Comparison of ENCODE assay signal across 19 cellular contexts in genomic region chr5:80760178-80760577, GRCh38.
DNase-seq lines count a peak whose midpoint lies in the region; ATAC-seq and TF ChIP-seq lines count a peak whose summit lies in the region.
"Had no signal": no experiment of that assay in that cellular context is flagged by ENCODE, and none has a peak within 500 bp of the region (broad histone marks: within the 10 kb centered on the region; RNA-seq: fewer than 3 reads in every experiment).

No MANE protein-coding gene starts in this region.

- peaks cover 73% of the 10 kb centered on the region for H3K36me3 Mint-ChIP-seq in activated T-cell treated with anti-CD3 and anti-CD28 coated beads, Interleukin-2, amount 50 U/mL, for 24 hours (ENCODE audit: low read depth)
- peaks cover 8 to 30% (median 21%) of the 10 kb centered on the region in 3 donors for H3K36me3 Mint-ChIP-seq in CD8-positive, alpha-beta memory T cell
- H3K36me3 Mint-ChIP-seq in activated CD4-positive, alpha-beta memory T cell treated with anti-CD3 and anti-CD28 coated beads, Interleukin-2, amount 10 ng/mL, durations not matched to agents 7 days and 5 days (ENCODE audit: low read depth) = peaks cover 48% of the 10 kb centered on the region
- H3K36me3 Mint-ChIP-seq in nephron progenitor cell (ENCODE audit: low read depth) (peaks cover 16% of the 10 kb centered on the region), progenitor cell of endocrine pancreas (ENCODE audit: insufficient read depth) (peaks cover 4% of the 10 kb centered on the region)

- ATAC-seq in GM21737 (IDR thresholded peaks at IDR 0.05; ENCODE audit: unreplicated experiment) (no peak), GM18868 (IDR thresholded peaks at IDR 0.05; ENCODE audit: unreplicated experiment) (no peak)
- ATAC-seq: A549 had no signal

- no peaks in the 10 kb centered on the region for H3K9me3 ChIP-seq in CD8-positive, alpha-beta memory T cell (ENCODE audit: low read length)
- H3K9me3 ChIP-seq: A549, MG63 had no signal

- POLR2A ChIA-PET in CD8-positive, alpha-beta memory T cell (lab: Charles Lee) = no interaction called here
- POLR2A ChIA-PET in activated CD4-positive, alpha-beta memory T cell treated with anti-CD3 and anti-CD28 coated beads, Interleukin-2, amount 10 ng/mL, durations not matched to agents 7 days and 5 days (lab: Charles Lee) = no interaction called here

- no peak overlapping the region for H3K4me3 ChIP-seq in CD8-positive, alpha-beta memory T cell (ENCODE audit: low read length)
- H3K4me3 ChIP-seq: A549, MG63, PC-9 had no signal

- peaks cover 30% of the 10 kb centered on the region for H3K4me1 ChIP-seq in CD8-positive, alpha-beta memory T cell (ENCODE audit: insufficient read depth, low read length)
- H3K4me1 ChIP-seq: A549 had no signal

- H3K9me3 Mint-ChIP-seq in activated T-cell treated with anti-CD3 and anti-CD28 coated beads, Interleukin-2, amount 50 U/mL, for 24 hours = no peaks in the 10 kb centered on the region
- H3K9me3 Mint-ChIP-seq in CD8-positive, alpha-beta memory T cell = no peaks in the 10 kb centered on the region
- no peaks in the 10 kb centered on the region for H3K9me3 Mint-ChIP-seq in activated CD4-positive, alpha-beta memory T cell treated with anti-CD3 and anti-CD28 coated beads, Interleukin-2, amount 10 ng/mL, durations not matched to agents 7 days and 5 days
- H3K9me3 Mint-ChIP-seq in nephron progenitor cell = no peaks in the 10 kb centered on the region
- H3K9me3 Mint-ChIP-seq in progenitor cell of endocrine pancreas (ENCODE audit: low read depth) = no peaks in the 10 kb centered on the region

- no peak overlapping the region for H3K4me3 Mint-ChIP-seq in activated T-cell treated with anti-CD3 and anti-CD28 coated beads, Interleukin-2, amount 50 U/mL, for 24 hours
- H3K4me3 Mint-ChIP-seq in CD8-positive, alpha-beta memory T cell = peak overlapping the region in 3 of 7 donors; percentile 2 to 46 (median 33)
- peak overlapping the region; percentile 6 for H3K4me3 Mint-ChIP-seq in activated CD4-positive, alpha-beta memory T cell treated with anti-CD3 and anti-CD28 coated beads, Interleukin-2, amount 10 ng/mL, durations not matched to agents 7 days and 5 days
- H3K4me3 Mint-ChIP-seq in nephron progenitor cell = no peak overlapping the region
- H3K4me3 Mint-ChIP-seq in progenitor cell of endocrine pancreas (ENCODE audit: low read depth) = no peak overlapping the region

- H3K27me3 Mint-ChIP-seq in activated T-cell treated with anti-CD3 and anti-CD28 coated beads, Interleukin-2, amount 50 U/mL, for 24 hours = no peaks in the 10 kb centered on the region
- H3K27me3 Mint-ChIP-seq in CD8-positive, alpha-beta memory T cell = peaks cover 0 to 1% of the 10 kb centered on the region in 2 donors
- H3K27me3 Mint-ChIP-seq in activated CD4-positive, alpha-beta memory T cell treated with anti-CD3 and anti-CD28 coated beads, Interleukin-2, amount 10 ng/mL, durations not matched to agents 7 days and 5 days = no peaks in the 10 kb centered on the region
- no peaks in the 10 kb centered on the region for H3K27me3 Mint-ChIP-seq in nephron progenitor cell (ENCODE audit: low read depth, poor library complexity)
- H3K27me3 Mint-ChIP-seq in progenitor cell of endocrine pancreas = no peaks in the 10 kb centered on the region

- H3K4me1 Mint-ChIP-seq in activated T-cell treated with anti-CD3 and anti-CD28 coated beads, Interleukin-2, amount 50 U/mL, for 24 hours (ENCODE audit: low read depth) = peaks cover 72% of the 10 kb centered on the region
- peaks cover 52 to 73% (median 63%) of the 10 kb centered on the region in 3 donors for H3K4me1 Mint-ChIP-seq in CD8-positive, alpha-beta memory T cell
- peaks cover 66% of the 10 kb centered on the region for H3K4me1 Mint-ChIP-seq in activated CD4-positive, alpha-beta memory T cell treated with anti-CD3 and anti-CD28 coated beads, Interleukin-2, amount 10 ng/mL, durations not matched to agents 7 days and 5 days
- H3K4me1 Mint-ChIP-seq in nephron progenitor cell (peaks cover 6% of the 10 kb centered on the region), progenitor cell of endocrine pancreas (ENCODE audit: low read depth) (no peaks in the 10 kb centered on the region)

- no peaks in the 10 kb centered on the region for H3K27me3 ChIP-seq in CD8-positive, alpha-beta memory T cell (ENCODE audit: insufficient read depth, low read length, poor library complexity, severe bottlenecking)
- H3K27me3 ChIP-seq: MG63 had no signal

- no peak overlapping the region for H3K27ac ChIP-seq in CD8-positive, alpha-beta memory T cell (ENCODE audit: low read depth, low read length)
- H3K27ac ChIP-seq: A549, C4-2B, PC-9 had no signal

- no peak for DNase-seq in activated T-cell treated with anti-CD3 and anti-CD28 coated beads, Interleukin-2, amount 50 U/mL, for 24 hours
- DNase-seq in activated T-cell treated with anti-CD3 and anti-CD28 coated beads, Interleukin-2, amount 50 U/mL, for 1 hour = no peak
- DNase-seq in CD8-positive, alpha-beta memory T cell = no peak
- peak; percentile 24 for DNase-seq in activated CD4-positive, alpha-beta memory T cell treated with anti-CD3 and anti-CD28 coated beads, Interleukin-2, amount 10 ng/mL, durations not matched to agents 7 days and 5 days
- DNase-seq in nephron progenitor cell (no peak), progenitor cell of endocrine pancreas (ENCODE audit: low spot score, unreplicated experiment) (no peak)
- DNase-seq: GF-D8, H7, KG1, MG63, NCI-H1105, NCI-H1694 treated with DMSO at 0.1 percent for 48 hours, NCI-H446, NCI-H748 treated with DMSO at 0.1 percent for 48 hours, PC-9 had no signal

- TF ChIP-seq CTCF in nephron progenitor cell (IDR thresholded peaks at IDR 0.05) = no peak
- no peak for TF ChIP-seq CTCF in progenitor cell of endocrine pancreas (IDR thresholded peaks at IDR 0.05; ENCODE audit: unreplicated experiment)

- CTCF ChIA-PET in CD8-positive, alpha-beta memory T cell (lab: Charles Lee) = no interaction called here
- CTCF ChIA-PET in activated CD4-positive, alpha-beta memory T cell treated with anti-CD3 and anti-CD28 coated beads, Interleukin-2, amount 10 ng/mL, durations not matched to agents 7 days and 5 days (lab: Charles Lee) = interaction anchor here (0.8 kb wide), 1 partner anchor 49 kb away, joined by 3 read pairs; no protein-coding TSS in a partner anchor

- no peaks in the 10 kb centered on the region for H3K36me3 ChIP-seq in CD8-positive, alpha-beta memory T cell (ENCODE audit: insufficient read depth, low read length)
- H3K36me3 ChIP-seq: MG63 had no signal

- peak overlapping the region; percentile 91 for H3K27ac Mint-ChIP-seq in activated T-cell treated with anti-CD3 and anti-CD28 coated beads, Interleukin-2, amount 50 U/mL, for 24 hours
- H3K27ac Mint-ChIP-seq in CD8-positive, alpha-beta memory T cell = peak overlapping the region; percentile 41 to 87 (median 79)
- H3K27ac Mint-ChIP-seq in activated CD4-positive, alpha-beta memory T cell treated with anti-CD3 and anti-CD28 coated beads, Interleukin-2, amount 10 ng/mL, durations not matched to agents 7 days and 5 days = peak overlapping the region; percentile 78
- H3K27ac Mint-ChIP-seq in nephron progenitor cell (peak overlapping the region; percentile 74), progenitor cell of endocrine pancreas (no peak overlapping the region)
